In genomic region chr20:6575912-6576391, GRCh38 we compare ENCODE assay signal across 9 cellular contexts.
DNase-seq lines count a peak whose midpoint lies in the region; ATAC-seq and TF ChIP-seq lines count a peak whose summit lies in the region.
"Had no signal": no experiment of that assay in that cellular context is flagged by ENCODE, and none has a peak within 500 bp of the region (broad histone marks: within the 10 kb centered on the region; RNA-seq: fewer than 3 reads in every experiment).

No MANE protein-coding gene starts in this region.

- no peaks in the 10 kb centered on the region for H3K36me3 ChIP-seq in cardiac muscle cell

- intact Hi-C loops in Right ventricle myocardium inferior (cut with DNase I) (no loop called here), dorsolateral prefrontal cortex (cut with DNase I) (no loop called here)

- DNase-seq in cardiac muscle cell (ENCODE audit: low read depth in 1 of 2, low spot score in 1 of 2) (peak; percentile 60 to 62), Right ventricle myocardium inferior (ENCODE audit: missing footprints) (no peak), NCI-H69 (lab: John Stamatoyannopoulos, UW) (peak; percentile 70), fibroblast of pulmonary artery (ENCODE audit: low read depth) (peak; percentile 58), dorsolateral prefrontal cortex (no peak), globus pallidus (ENCODE audit: low spot score) (no peak), glomerular visceral epithelial cell (ENCODE audit: extremely low spot score) (no peak), ACHN (no peak)
- DNase-seq: activated CD4-positive, CD25-positive, alpha-beta regulatory T cell treated with anti-CD3 and anti-CD28 coated beads, Interleukin-2, amount 50 U/mL, for 72 hours had no signal

- H3K27me3 ChIP-seq in cardiac muscle cell (no peaks in the 10 kb centered on the region), dorsolateral prefrontal cortex (peaks cover 0 to 2% (median 0%) of the 10 kb centered on the region in 45 donors)

- H3K27ac ChIP-seq in cardiac muscle cell (peak overlapping the region; percentile 96), dorsolateral prefrontal cortex (no peak overlapping the region)

- no peaks in the 10 kb centered on the region for H3K9me3 ChIP-seq in cardiac muscle cell (ENCODE audit: low read depth)

- H3K4me3 ChIP-seq in cardiac muscle cell (no peak overlapping the region), fibroblast of pulmonary artery (replicated peaks; ENCODE audit: low read depth, low read length) (no peak overlapping the region), dorsolateral prefrontal cortex (no peak overlapping the region)

- ATAC-seq in Right ventricle myocardium inferior, result no peak

- in situ Hi-C loops in ACHN (cut with HindIII; ENCODE audit: low pct_ligation_motif_present, low pct_unique_long_range_greater_than_20kb, low sequenced_read_pairs), result no loop called here

- peaks cover 44% of the 10 kb centered on the region for H3K4me1 ChIP-seq in cardiac muscle cell (ENCODE audit: low read depth)

- TF ChIP-seq CTCF in cardiac muscle cell (IDR thresholded peaks at IDR 0.05; ENCODE audit: low read depth, low read length), result no peak
- no peak for TF ChIP-seq CTCF in fibroblast of pulmonary artery (IDR thresholded peaks at IDR 0.05; ENCODE audit: low read length, missing control alignments)
- TF ChIP-seq CTCF in dorsolateral prefrontal cortex (IDR thresholded peaks at IDR 0.05 in 54 of 56, conservative IDR thresholded peaks at IDR 0.05 in 2 of 56; ENCODE audit: low read depth in 1 of 56, partially characterized antibody in 56 of 56), result no peak

Comparison
In these comparisons a context has a peak if more than half of its experiments do, and no peak if none do; other contexts are left out.
1. DNase-seq: peak in cardiac muscle cell (2 of 2), NCI-H69 (single experiment) and fibroblast of pulmonary artery (single experiment); none in Right ventricle myocardium inferior (single experiment), dorsolateral prefrontal cortex (0 of 10), globus pallidus (single experiment), glomerular visceral epithelial cell (single experiment) and ACHN (single experiment).